In the genomic region with DNA sequence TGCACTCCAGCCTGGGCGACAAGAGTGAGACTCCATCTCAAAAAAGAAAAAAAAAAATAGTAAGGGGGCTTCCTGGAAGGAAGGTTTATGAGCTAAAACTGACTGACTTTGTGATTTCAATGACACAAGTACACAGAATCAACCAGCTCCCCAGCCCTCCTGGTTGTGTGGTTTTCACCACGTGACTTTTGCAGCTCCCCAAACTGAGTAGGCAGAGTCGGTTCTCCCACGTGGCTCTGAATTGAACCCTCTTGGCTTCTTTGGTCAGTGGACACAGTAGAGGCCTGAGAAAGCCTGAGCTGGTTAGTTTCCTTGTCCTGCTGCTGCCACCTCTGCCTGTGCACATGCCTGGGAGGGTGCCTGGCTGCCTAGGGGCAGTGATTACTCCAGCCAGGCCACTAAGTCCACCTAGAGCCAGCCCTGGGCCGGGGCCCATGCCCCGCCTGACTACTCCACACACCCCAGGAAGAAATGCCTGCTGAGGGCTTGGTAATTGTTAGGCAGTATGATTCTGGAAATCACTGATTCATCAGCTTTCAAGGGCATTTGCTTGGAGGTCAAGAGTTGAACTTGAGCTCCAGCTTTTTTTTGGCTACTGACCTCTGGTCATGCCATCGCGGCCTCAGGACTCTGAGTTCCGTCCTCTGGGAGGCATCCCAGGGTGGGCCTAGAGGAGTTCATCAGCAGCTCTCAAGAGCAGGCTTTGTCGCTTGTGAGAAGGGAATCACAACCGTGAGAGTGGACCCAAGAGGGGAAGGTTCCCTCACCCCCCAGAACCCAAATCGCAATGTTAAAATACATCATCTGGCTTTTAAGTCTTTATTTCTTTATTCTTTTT, we compare ENCODE assay signal across 18 cellular contexts.
A peak's percentile ranks its signal among the peaks of the same experiment; 100 is the strongest.
DNase-seq lines count a peak whose midpoint lies in the region; ATAC-seq, FAIRE-seq and TF ChIP-seq lines count a peak whose summit lies in the region.
"Had no signal": no experiment of that assay in that cellular context is flagged by ENCODE, and none has a peak within 500 bp of the region (broad histone marks: within the 10 kb centered on the region; RNA-seq: fewer than 3 reads in every experiment).

No MANE protein-coding gene starts in this region.

- peak; percentile 76 for DNase-seq in cardiac septum (ENCODE audit: low spot score)
- DNase-seq in Right ventricle myocardium superior, result no peak
- peak; percentile 54 for DNase-seq in NB4 (ENCODE audit: low read depth)
- DNase-seq in HepG2 (ENCODE audit: low spot score), result no peak
- peak; percentile 45 to 59 for DNase-seq in thyroid gland
- DNase-seq in activated CD8-positive, alpha-beta T cell treated with anti-CD3 and anti-CD28 coated beads for 36 hours, result no peak
- DNase-seq in activated CD4-positive, CD25-positive, alpha-beta regulatory T cell treated with anti-CD3 and anti-CD28 coated beads, Interleukin-2, amount 50 U/mL, for 72 hours, result no peak
- DNase-seq: DMS53, KBM-7, MM.1S, NCI-H1417, NCI-H1930, NCI-H2171 treated with DMSO at 0.1 percent for 48 hours, NCI-H510A treated with DMSO at 0.1 percent for 48 hours had no signal

- ATAC-seq in Right ventricle myocardium superior (ENCODE audit: poor library complexity) (no peak), HepG2 (peak; percentile 47), GM18505 (IDR thresholded peaks at IDR 0.05; ENCODE audit: unreplicated experiment) (no peak)
- no peak for ATAC-seq in activated CD8-positive, alpha-beta T cell treated with anti-CD3 and anti-CD28 coated beads for 36 hours

- H2AFZ ChIP-seq in HepG2 (ENCODE audit: low read length), result no peak overlapping the region

- TF ChIP-seq EP300 in HepG2 (IDR thresholded peaks at IDR 0.05; ENCODE audit: low read depth in 2 of 2, low read length in 2 of 2) (no peak), HepG2 (CRISPR knock-in tag; IDR thresholded peaks at IDR 0.05; ENCODE audit: borderline replicate concordance) (no peak)

- H3K27me3 ChIP-seq in HepG2 (ENCODE audit: control insufficient read depth in 1 of 2, insufficient read depth in 2 of 2, low read length in 2 of 2), result peaks cover 3 to 64% of the 10 kb centered on the region in 2 experiments; a peak in 3 of 5 replicates
- no peaks in the 10 kb centered on the region for H3K27me3 ChIP-seq in thyroid gland

- H3K27ac ChIP-seq in HepG2 (ENCODE audit: extremely low read length, insufficient read depth, low read length) (no peak overlapping the region), thyroid gland (peak overlapping the region in 2 of 3 donors; percentile 12 to 34)
- H3K27ac ChIP-seq: HL-60 had no signal

- H3K36me3 Mint-ChIP-seq in activated CD8-positive, alpha-beta T cell treated with anti-CD3 and anti-CD28 coated beads for 36 hours (ENCODE audit: low read depth), result no peaks in the 10 kb centered on the region
- H3K36me3 Mint-ChIP-seq: CD14-positive monocyte had no signal

- intact Hi-C loops in cardiac septum (cut with DNase I), result no loop called here
- intact Hi-C loops in Right ventricle myocardium superior (cut with DNase I), result no loop called here
- intact Hi-C loops in HepG2 (cut with micrococcal nuclease; ENCODE audit: unreplicated experiment), result no loop called here
- intact Hi-C loops in thyroid gland (cut with DNase I), result no loop called here
- intact Hi-C loops in activated CD8-positive, alpha-beta T cell treated with anti-CD3 and anti-CD28 coated beads for 36 hours (cut with micrococcal nuclease), result no loop called here

- in situ Hi-C loops in HepG2 (cut with HindIII; ENCODE audit: extremely low pct_ligation_motif_present, low pct_unique_long_range_greater_than_20kb), result loop anchor here (25.0 kb wide), 1 partner anchor 1087 kb away; no protein-coding TSS in a partner anchor

- H3K9me3 ChIP-seq in HepG2 (ENCODE audit: low read length), result no peaks in the 10 kb centered on the region
- H3K9me3 ChIP-seq in thyroid gland, result no peaks in the 10 kb centered on the region

- H3K4me1 ChIP-seq in HepG2 (ENCODE audit: insufficient read depth, low read length) (no peaks in the 10 kb centered on the region), thyroid gland (peaks cover 23 to 26% of the 10 kb centered on the region in 2 donors)

- FAIRE-seq in HepG2 (lab: Jason Lieb, UNC), result no peak
- FAIRE-seq: GM12892 had no signal

- H3K27ac Mint-ChIP-seq in activated CD8-positive, alpha-beta T cell treated with anti-CD3 and anti-CD28 coated beads for 36 hours, result no peak overlapping the region
- H3K27ac Mint-ChIP-seq: CD14-positive monocyte had no signal

- H3K4me3 ChIP-seq in NB4 (ENCODE audit: low read depth, low read length) (no peak overlapping the region), HepG2 (replicated peaks in 1 of 3; ENCODE audit: insufficient read depth in 1 of 3, low read depth in 2 of 3, low read length in 3 of 3) (no peak overlapping the region), thyroid gland (replicated peaks in 1 of 3) (no peak overlapping the region)

- H4K20me1 ChIP-seq in HepG2 (ENCODE audit: insufficient read depth, low read length), result no peaks in the 10 kb centered on the region; the same call in 1 of the 2 replicates

- H3K79me2 ChIP-seq in HepG2 (ENCODE audit: insufficient read depth, low read length), result no peaks in the 10 kb centered on the region

- TF ChIP-seq POLR2A in NB4 (IDR thresholded peaks at IDR 0.05; ENCODE audit: extremely low read depth, insufficient read length), result no peak
- TF ChIP-seq POLR2A in HepG2 (IDR thresholded peaks at IDR 0.05; ENCODE audit: insufficient read depth in 1 of 2, low read depth in 2 of 2, low read length in 2 of 2), result no peak
- TF ChIP-seq POLR2A in thyroid gland (IDR thresholded peaks at IDR 0.05), result no peak
- TF ChIP-seq POLR2A in GM18505 (IDR thresholded peaks at IDR 0.05; ENCODE audit: borderline replicate concordance, extremely low read depth, insufficient read depth, insufficient read length), result no peak

- H3K9ac ChIP-seq in HepG2 (ENCODE audit: insufficient read depth, low read depth, low read length), result no peak overlapping the region

- no peak for TF ChIP-seq RAD21 in HepG2 (CRISPR knock-in tag; IDR thresholded peaks at IDR 0.05)

- peaks cover 14% of the 10 kb centered on the region for H3K4me1 Mint-ChIP-seq in activated CD8-positive, alpha-beta T cell treated with anti-CD3 and anti-CD28 coated beads for 36 hours (ENCODE audit: low read depth)

- no peak for TF ChIP-seq CTCF in NB4 (IDR thresholded peaks at IDR 0.05; ENCODE audit: low read depth, low read length)
- no peak for TF ChIP-seq CTCF in HepG2 (CRISPR knock-in tag; IDR thresholded peaks at IDR 0.05)
- TF ChIP-seq CTCF in thyroid gland (IDR thresholded peaks at IDR 0.05), result no peak
- TF ChIP-seq CTCF in activated CD8-positive, alpha-beta T cell treated with anti-CD3 and anti-CD28 coated beads for 36 hours (IDR thresholded peaks at IDR 0.05), result no peak

- BruUV-seq in HepG2 (replicated peaks; lab: Mats Ljungman, UMichigan), result no TSS peak

- H3K9me3 Mint-ChIP-seq in activated CD8-positive, alpha-beta T cell treated with anti-CD3 and anti-CD28 coated beads for 36 hours, result no peaks in the 10 kb centered on the region
- H3K9me3 Mint-ChIP-seq: CD14-positive monocyte had no signal

- H3K36me3 ChIP-seq in HepG2 (replicated peaks in 1 of 2; ENCODE audit: control insufficient read depth in 1 of 2, insufficient read depth in 2 of 2, low read length in 2 of 2) (no peaks in the 10 kb centered on the region), thyroid gland (no peaks in the 10 kb centered on the region)

- POLR2A ChIA-PET in HepG2 (lab: Yijun Ruan, JAX), result no interaction called here
- POLR2A ChIA-PET in activated CD8-positive, alpha-beta T cell treated with anti-CD3 and anti-CD28 coated beads for 36 hours (lab: Charles Lee), result no interaction called here

- WGBS in HepG2 (ENCODE audit: low lambda C conversion rate), result 20% methylated on average over 12 of the region's 12 CpGs
- WGBS in thyroid gland, 2 donors, result 75 to 78% methylated on average over 10 to 12 of the region's 12 CpGs

- peaks cover 7% of the 10 kb centered on the region for H3K27me3 Mint-ChIP-seq in activated CD8-positive, alpha-beta T cell treated with anti-CD3 and anti-CD28 coated beads for 36 hours

- H3K4me2 ChIP-seq in HepG2 (ENCODE audit: low read depth, low read length), result no peak overlapping the region

- CTCF ChIA-PET in HepG2 (lab: Yijun Ruan, JAX; ENCODE audit: low intra/inter-chr PET ratio, low total read pairs), result no interaction called here
- CTCF ChIA-PET in activated CD8-positive, alpha-beta T cell treated with anti-CD3 and anti-CD28 coated beads for 36 hours (lab: Charles Lee), result interaction anchor here (1.1 to 1.4 kb wide), 2 partner anchors 14 to 32 kb away, joined by 4 to 6 read pairs; no protein-coding TSS in a partner anchor

- no peak overlapping the region for H3K4me3 Mint-ChIP-seq in activated CD8-positive, alpha-beta T cell treated with anti-CD3 and anti-CD28 coated beads for 36 hours
- H3K4me3 Mint-ChIP-seq: CD14-positive monocyte had no signal

TF ChIP-seq in HepG2, 621 proteins besides CTCF, POLR2A, EP300 and RAD21:
- TF ChIP-seq, protein P1, sequence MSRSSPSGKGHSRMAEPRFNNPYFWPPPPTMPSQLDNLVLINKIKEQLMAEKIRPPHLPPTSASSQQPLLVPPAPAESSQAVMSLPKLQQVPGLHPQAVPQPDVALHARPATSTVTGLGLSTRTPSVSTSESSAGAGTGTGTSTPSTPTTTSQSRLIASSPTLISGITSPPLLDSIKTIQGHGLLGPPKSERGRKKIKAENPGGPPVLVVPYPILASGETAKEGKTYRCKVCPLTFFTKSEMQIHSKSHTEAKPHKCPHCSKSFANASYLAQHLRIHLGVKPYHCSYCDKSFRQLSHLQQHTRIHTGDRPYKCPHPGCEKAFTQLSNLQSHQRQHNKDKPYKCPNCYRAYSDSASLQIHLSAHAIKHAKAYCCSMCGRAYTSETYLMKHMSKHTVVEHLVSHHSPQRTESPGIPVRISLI (CRISPR knock-in tag; IDR thresholded peaks at IDR 0.05; ENCODE audit: borderline replicate concordance), result no peak
- no peak for TF ChIP-seq ZNF446 (CRISPR knock-in tag; IDR thresholded peaks at IDR 0.05)
- TF ChIP-seq, protein P2, sequence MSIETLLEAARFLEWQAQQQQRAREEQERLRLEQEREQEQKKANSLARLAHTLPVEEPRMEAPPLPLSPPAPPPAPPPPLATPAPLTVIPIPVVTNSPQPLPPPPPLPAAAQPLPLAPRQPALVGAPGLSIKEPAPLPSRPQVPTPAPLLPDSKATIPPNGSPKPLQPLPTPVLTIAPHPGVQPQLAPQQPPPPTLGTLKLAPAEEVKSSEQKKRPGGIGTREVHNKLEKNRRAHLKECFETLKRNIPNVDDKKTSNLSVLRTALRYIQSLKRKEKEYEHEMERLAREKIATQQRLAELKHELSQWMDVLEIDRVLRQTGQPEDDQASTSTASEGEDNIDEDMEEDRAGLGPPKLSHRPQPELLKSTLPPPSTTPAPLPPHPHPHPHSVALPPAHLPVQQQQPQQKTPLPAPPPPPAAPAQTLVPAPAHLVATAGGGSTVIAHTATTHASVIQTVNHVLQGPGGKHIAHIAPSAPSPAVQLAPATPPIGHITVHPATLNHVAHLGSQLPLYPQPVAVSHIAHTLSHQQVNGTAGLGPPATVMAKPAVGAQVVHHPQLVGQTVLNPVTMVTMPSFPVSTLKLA (IDR thresholded peaks at IDR 0.05), result peak; percentile 61; the same call in 1 of the 2 replicates
TF ChIP-seq in HepG2: peak in this region for 1.

Comparison
In these comparisons a context has a peak if more than half of its experiments do, and no peak if none do; other contexts are left out.
1. DNase-seq: peak in cardiac septum (single experiment), NB4 (single experiment) and thyroid gland (2 of 2); none in Right ventricle myocardium superior (single experiment), HepG2 (single experiment), activated CD8-positive, alpha-beta T cell treated with anti-CD3 and anti-CD28 coated beads for 36 hours (single experiment) and activated CD4-positive, CD25-positive, alpha-beta regulatory T cell treated with anti-CD3 and anti-CD28 coated beads, Interleukin-2, amount 50 U/mL, for 72 hours (single experiment).